1 cellular context compared by ENCODE assay signal in the genomic region with DNA sequence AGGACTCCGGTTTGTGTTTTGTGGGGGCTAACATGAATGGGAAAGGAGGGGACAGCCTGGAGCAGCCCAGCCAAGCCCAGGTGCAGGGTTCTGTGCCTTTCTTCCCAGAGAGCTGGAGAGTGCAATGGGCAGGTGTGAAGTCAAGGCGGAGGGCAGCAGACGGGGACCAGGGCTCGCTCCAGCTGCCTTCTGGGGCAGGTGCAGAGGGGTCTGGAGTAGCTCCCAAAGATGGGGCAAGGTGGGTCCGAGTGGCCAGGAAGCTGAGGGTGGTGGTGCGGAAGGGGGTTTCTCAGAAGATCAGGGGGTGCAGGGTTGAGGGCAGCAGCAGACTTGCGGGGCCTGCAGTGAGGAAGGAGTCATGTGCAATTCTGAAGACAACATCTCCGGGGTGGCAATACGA.
TF ChIP-seq lines count a peak whose summit lies in the region.

No MANE protein-coding gene starts in this region.

TF ChIP-seq in H1, 55 proteins besides CTCF, POLR2A, EP300 and RAD21:
- TF ChIP-seq NANOG (IDR thresholded peaks at IDR 0.05; ENCODE audit: insufficient read depth, low read depth, low read length, poor library complexity, severe bottlenecking) (no peak), HDAC6 (IDR thresholded peaks at IDR 0.05; ENCODE audit: low read depth, low read length) (no peak), SAP30 (IDR thresholded peaks at IDR 0.05; ENCODE audit: insufficient read depth, insufficient replicate concordance, low read length) (no peak), RXRA (IDR thresholded peaks at IDR 0.05; ENCODE audit: insufficient read depth, low read depth, low read length) (no peak), SIN3A (conservative IDR thresholded peaks at IDR 0.05 in 1 of 2, IDR thresholded peaks at IDR 0.05 in 1 of 2; ENCODE audit: low read depth in 1 of 2, low read length in 2 of 2) (no peak), TEAD4 (IDR thresholded peaks at IDR 0.05; ENCODE audit: low read depth, low read length) (no peak), CHD1 (IDR thresholded peaks at IDR 0.05; ENCODE audit: low read depth, low read length) (no peak), KDM4A (IDR thresholded peaks at IDR 0.05; ENCODE audit: low read depth, low read length, severe bottlenecking) (no peak), SRF (IDR thresholded peaks at IDR 0.05; ENCODE audit: low read depth, low read length) (no peak), JUND (IDR thresholded peaks at IDR 0.05; ENCODE audit: low read length) (no peak)
